ENCODE assay signal across 30 cellular contexts in genomic region chr3:123011484-123011883, GRCh38. TPM values are rescaled to one million over a fixed set of nuclear protein-coding genes. Genes with fewer than 3 reads are reported as not detected.
"Had no signal": no experiment of that assay in that cellular context is flagged by ENCODE, and none has a peak within 500 bp of the region (broad histone marks: within the 10 kb centered on the region; RNA-seq: fewer than 3 reads in every experiment).

No MANE protein-coding gene starts in this region.

- H3K9me3 Mint-ChIP-seq: activated CD4-positive, alpha-beta memory T cell treated with anti-CD3 and anti-CD28 coated beads, Interleukin-2, amount 10 ng/mL, durations not matched to agents 7 days and 5 days; activated CD4-positive, alpha-beta T cell treated with anti-CD3 and anti-CD28 coated beads, Interleukin-2, amount 10 ng/mL, durations not matched to agents 24 days and 14 days; activated T-cell treated with anti-CD3 and anti-CD28 coated beads, Interleukin-2, amount 50 U/mL, for 4 hours; activated T-helper 17 cell treated with anti-CD3 and anti-CD28 coated beads, Interleukin-2, amount 50 U/mL, for 72 hours; central memory CD8-positive, alpha-beta T cell; dendritic cell treated with granulocyte-macrophage colony-stimulating factor and Interleukin-4, amounts not matched to agents 40 ng/mL and 50 ng/mL, for 4 days had no signal

- H3K36me3 ChIP-seq: brain microvascular endothelial cell, esophagus muscularis mucosa, gastroesophageal sphincter, heart right ventricle had no signal

- H3K27ac Mint-ChIP-seq: activated CD4-positive, alpha-beta memory T cell treated with anti-CD3 and anti-CD28 coated beads, Interleukin-2, amount 10 ng/mL, durations not matched to agents 7 days and 5 days; activated CD4-positive, alpha-beta T cell treated with anti-CD3 and anti-CD28 coated beads for 36 hours; activated CD4-positive, alpha-beta T cell treated with anti-CD3 and anti-CD28 coated beads, Interleukin-2, amount 10 ng/mL, durations not matched to agents 24 days and 14 days; activated naive CD8-positive, alpha-beta T cell; activated T-helper 17 cell treated with anti-CD3 and anti-CD28 coated beads, Interleukin-2, amount 50 U/mL, for 72 hours; dendritic cell treated with granulocyte-macrophage colony-stimulating factor and Interleukin-4, amounts not matched to agents 40 ng/mL and 50 ng/mL, for 4 days had no signal

- H3K27ac ChIP-seq: brain microvascular endothelial cell, coronary artery, dorsolateral prefrontal cortex, esophagus muscularis mucosa, gastroesophageal sphincter, heart right ventricle had no signal

- ATAC-seq: activated CD4-positive, alpha-beta T cell treated with anti-CD3 and anti-CD28 coated beads for 36 hours; activated T-cell treated with anti-CD3 and anti-CD28 coated beads, Interleukin-2, amount 50 U/mL, for 4 hours; activated T-helper 17 cell treated with anti-CD3 and anti-CD28 coated beads, Interleukin-2, amount 50 U/mL, for 72 hours; gastroesophageal sphincter; heart right ventricle had no signal

- H3K4me1 Mint-ChIP-seq: activated CD4-positive, alpha-beta memory T cell treated with anti-CD3 and anti-CD28 coated beads, Interleukin-2, amount 10 ng/mL, durations not matched to agents 7 days and 5 days; activated CD4-positive, alpha-beta T cell treated with anti-CD3 and anti-CD28 coated beads for 36 hours; activated CD4-positive, alpha-beta T cell treated with anti-CD3 and anti-CD28 coated beads, Interleukin-2, amount 10 ng/mL, durations not matched to agents 24 days and 14 days; activated T-helper 17 cell treated with anti-CD3 and anti-CD28 coated beads, Interleukin-2, amount 50 U/mL, for 72 hours; central memory CD8-positive, alpha-beta T cell had no signal

- H3K36me3 Mint-ChIP-seq: activated naive CD8-positive, alpha-beta T cell had no signal

- DNase-seq: activated CD4-positive, alpha-beta memory T cell treated with anti-CD3 and anti-CD28 coated beads, Interleukin-2, amount 10 ng/mL, durations not matched to agents 7 days and 5 days; activated CD4-positive, alpha-beta T cell treated with anti-CD3 and anti-CD28 coated beads for 36 hours; activated CD4-positive, alpha-beta T cell treated with anti-CD3 and anti-CD28 coated beads, Interleukin-2, amount 10 ng/mL, durations not matched to agents 24 days and 14 days; activated CD4-positive, CD25-positive, alpha-beta regulatory T cell; activated CD4-positive, CD25-positive, alpha-beta regulatory T cell treated with anti-CD3 and anti-CD28 coated beads, Interleukin-2, amount 50 U/mL, for 72 hours; activated CD8-positive, alpha-beta memory T cell treated with anti-CD3 and anti-CD28 coated beads, Interleukin-2, amount 50 U/mL, for 48 hours; activated effector memory CD4-positive, alpha-beta T cell treated with Interleukin-2 at 50 U/mL for 16 hours; activated gamma-delta T cell treated with Interleukin-2 at 50 U/mL for 16 hours; activated naive CD4-positive, alpha-beta T cell treated with anti-CD3 and anti-CD28 coated beads, Interleukin-2, amount 50 U/mL, for 16 hours; activated naive CD4-positive, alpha-beta T cell treated with Interleukin-2 at 50 U/mL for 16 hours; activated T-cell treated with anti-CD3 and anti-CD28 coated beads for 4 hours; activated T-cell treated with anti-CD3 and anti-CD28 coated beads, Interleukin-2, amount 50 U/mL, for 4 hours; amniotic stem cell; anterior cingulate cortex; brain microvascular endothelial cell; dorsolateral prefrontal cortex; effector memory CD4-positive, alpha-beta T cell; erythroblast; foreskin melanocyte; heart right ventricle; T-helper 2 cell had no signal

- H3K4me3 ChIP-seq: coronary artery, dorsolateral prefrontal cortex, esophagus muscularis mucosa, gastroesophageal sphincter, heart right ventricle had no signal

- H3K4me3 Mint-ChIP-seq: activated CD4-positive, alpha-beta memory T cell treated with anti-CD3 and anti-CD28 coated beads, Interleukin-2, amount 10 ng/mL, durations not matched to agents 7 days and 5 days; activated CD4-positive, alpha-beta T cell treated with anti-CD3 and anti-CD28 coated beads for 36 hours; activated CD4-positive, alpha-beta T cell treated with anti-CD3 and anti-CD28 coated beads, Interleukin-2, amount 10 ng/mL, durations not matched to agents 24 days and 14 days; activated naive CD8-positive, alpha-beta T cell; activated T-cell treated with anti-CD3 and anti-CD28 coated beads, Interleukin-2, amount 50 U/mL, for 4 hours; activated T-helper 17 cell treated with anti-CD3 and anti-CD28 coated beads, Interleukin-2, amount 50 U/mL, for 72 hours; central memory CD8-positive, alpha-beta T cell; dendritic cell treated with granulocyte-macrophage colony-stimulating factor and Interleukin-4, amounts not matched to agents 40 ng/mL and 50 ng/mL, for 4 days had no signal

- H3K27me3 ChIP-seq: dorsolateral prefrontal cortex, gastroesophageal sphincter, heart right ventricle had no signal

- H3K4me1 ChIP-seq: esophagus muscularis mucosa, gastroesophageal sphincter had no signal

- H3K9me3 ChIP-seq: esophagus muscularis mucosa, gastroesophageal sphincter, heart right ventricle had no signal

RNA-seq across cellular contexts. Expression of gene SEMA5B, which starts 16.1 kb away (rescaled TPM):
- total RNA-seq: activated CD4-positive, alpha-beta T cell treated with anti-CD3 and anti-CD28 coated beads for 36 hours; activated CD4-positive, alpha-beta T cell treated with anti-CD3 and anti-CD28 coated beads, Interleukin-2, amount 10 ng/mL, durations not matched to agents 24 days and 14 days; activated T-cell treated with anti-CD3 and anti-CD28 coated beads, Interleukin-2, amount 50 U/mL, for 4 hours; glomerular endothelial cell; T-helper 1 cell treated with Interleukin-12 subunit alpha and Interleukin-12 subunit beta and Interleukin-4 antibody, amounts not matched to agents 30 ng/mL and 1 ng/mL, for 36 hours had no signal
